Comparison of ENCODE assay signal across 22 cellular contexts in genomic region chr2:108925735-108926134, GRCh38.
"Had no signal": no experiment of that assay in that cellular context is flagged by ENCODE, and none has a peak within 500 bp of the region (broad histone marks: within the 10 kb centered on the region; RNA-seq: fewer than 3 reads in every experiment).

No MANE protein-coding gene starts in this region.

- ATAC-seq: gastrocnemius medialis, lower lobe of right lung had no signal

- DNase-seq: activated CD4-positive, alpha-beta T cell treated with anti-CD3 and anti-CD28 coated beads for 4 hours; activated CD4-positive, alpha-beta T cell treated with anti-CD3 and anti-CD28 coated beads, Interleukin-2, amount 50 U/mL, for 4 hours; dermis blood vessel endothelial cell; effector CD4-positive, alpha-beta T cell; gastrocnemius medialis; glutamatergic neuron; lower lobe of right lung; ovary; retina; stimulated activated CD4-positive, alpha-beta T cell treated with anti-CD3 and anti-CD28 coated beads, Interleukin-2, amount 100 ng/mL, for 48 hours; stimulated activated naive CD4-positive, alpha-beta T cell treated with Interleukin-2 at 50 U/mL for 16 hours; T-helper 9 cell had no signal

- H3K9me3 ChIP-seq: gastrocnemius medialis, lower lobe of right lung, ovary, tibial nerve had no signal

- H3K27ac ChIP-seq: gastrocnemius medialis, lower lobe of right lung, ovary, tibial nerve, VCaP had no signal

- H3K4me1 ChIP-seq: gastrocnemius medialis, lower lobe of right lung, tibial nerve had no signal

- FAIRE-seq: bronchial epithelial cell, colon, islet of Langerhans, TTC549 had no signal

- H3K27ac Mint-ChIP-seq: activated naive CD4-positive, alpha-beta T cell treated with anti-CD3 and anti-CD28 coated beads, Interleukin-2, amount 50 U/mL, for 24 hours; nephron; progenitor cell of endocrine pancreas; T-helper 1 cell treated with Interleukin-12 subunit alpha and Interleukin-12 subunit beta and Interleukin-4 antibody, amounts not matched to agents 30 μg/mL and 1 μg/mL, for 36 hours had no signal

- H3K27me3 Mint-ChIP-seq: activated naive CD4-positive, alpha-beta T cell treated with anti-CD3 and anti-CD28 coated beads, Interleukin-2, amount 50 U/mL, for 24 hours had no signal

- H3K36me3 ChIP-seq: gastrocnemius medialis, lower lobe of right lung, ovary, tibial nerve had no signal

- H3K4me3 Mint-ChIP-seq: activated naive CD4-positive, alpha-beta T cell treated with anti-CD3 and anti-CD28 coated beads, Interleukin-2, amount 50 U/mL, for 24 hours; nephron; T-helper 1 cell treated with Interleukin-12 subunit alpha and Interleukin-12 subunit beta and Interleukin-4 antibody, amounts not matched to agents 30 μg/mL and 1 μg/mL, for 36 hours had no signal

- H3K27me3 ChIP-seq: gastrocnemius medialis, ovary, tibial nerve had no signal

- H3K9me3 Mint-ChIP-seq: activated naive CD4-positive, alpha-beta T cell treated with anti-CD3 and anti-CD28 coated beads, Interleukin-2, amount 50 U/mL, for 24 hours; nephron; T-helper 1 cell treated with Interleukin-12 subunit alpha and Interleukin-12 subunit beta and Interleukin-4 antibody, amounts not matched to agents 30 μg/mL and 1 μg/mL, for 36 hours had no signal

- H3K4me3 ChIP-seq: gastrocnemius medialis, lower lobe of right lung, ovary, tibial nerve had no signal
